27 cellular contexts compared by ENCODE assay signal in the genomic region with DNA sequence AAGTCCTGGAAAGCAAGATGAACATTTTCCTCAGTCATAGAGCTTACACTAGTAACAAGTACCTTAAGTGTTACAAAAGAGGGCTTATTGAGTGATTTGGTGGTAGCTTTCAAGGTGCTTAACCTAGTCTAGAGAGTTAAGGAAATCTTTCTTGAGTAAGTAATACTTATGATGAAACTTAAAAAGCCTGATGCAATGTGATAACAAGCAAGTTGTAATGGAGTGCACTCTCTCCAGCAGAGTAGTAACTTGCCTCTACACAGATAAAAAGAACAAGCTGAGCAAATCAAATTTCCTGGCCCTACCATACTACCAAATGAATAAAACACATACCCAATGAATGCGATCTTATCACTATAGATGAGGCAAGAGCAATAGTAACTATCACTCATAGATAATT.
"Had no signal": no experiment of that assay in that cellular context is flagged by ENCODE, and none has a peak within 500 bp of the region (broad histone marks: within the 10 kb centered on the region; RNA-seq: fewer than 3 reads in every experiment).

No MANE protein-coding gene starts in this region.

- H3K4me1 ChIP-seq: stomach, suprapubic skin, testis, thyroid gland, tibial artery, tibial nerve, transverse colon, upper lobe of left lung, uterus, vagina had no signal

- H3K4me3 Mint-ChIP-seq: stimulated activated effector memory CD8-positive, alpha-beta T cell treated with anti-CD3 and anti-CD28 coated beads, Interleukin-12 subunit alpha, Interleukin-12 subunit beta, amount 100 ng/mL, for 72 hours; stimulated activated memory B cell treated with anti-CD40 and anti-IgM and Interleukin-4, amounts not matched to agents 10 μg/mL and 1 μg/mL and 100 μg/mL, for 72 hours; stimulated activated naive B cell treated with anti-CD40 and anti-IgM and Interleukin-4, amounts not matched to agents 10 μg/mL and 1 μg/mL and 100 μg/mL, for 72 hours; stimulated activated naive CD8-positive, alpha-beta T cell treated with anti-CD3 and anti-CD28 coated beads, Interleukin-15, amount 100 ng/mL, for 72 hours; stimulated activated naive CD8-positive, alpha-beta T cell treated with anti-CD3 and anti-CD28 coated beads, Interleukin-15, Interleukin-2, amounts not matched to agents 100 ng/mL and 50 ng/mL, for 24 hours; type B pancreatic cell had no signal

- H3K36me3 ChIP-seq: stomach, suprapubic skin, thoracic aorta, thyroid gland, tibial artery, tibial nerve, transverse colon, upper lobe of left lung, uterus, vagina had no signal

- H3K9me3 ChIP-seq: testis, thyroid gland, transverse colon, uterus, vagina had no signal

- H3K27ac Mint-ChIP-seq: stimulated activated effector memory CD8-positive, alpha-beta T cell treated with anti-CD3 and anti-CD28 coated beads, Interleukin-12 subunit alpha, Interleukin-12 subunit beta, amount 100 ng/mL, for 72 hours; stimulated activated memory B cell treated with anti-CD40 and anti-IgM and Interleukin-4, amounts not matched to agents 10 μg/mL and 1 μg/mL and 100 μg/mL, for 72 hours; stimulated activated naive B cell treated with anti-CD40 and anti-IgM and Interleukin-4, amounts not matched to agents 10 μg/mL and 1 μg/mL and 100 μg/mL, for 72 hours; stimulated activated naive CD8-positive, alpha-beta T cell treated with anti-CD3 and anti-CD28 coated beads, Interleukin-15, amount 100 ng/mL, for 72 hours; stimulated activated naive CD8-positive, alpha-beta T cell treated with anti-CD3 and anti-CD28 coated beads, Interleukin-15, Interleukin-2, amounts not matched to agents 100 ng/mL and 50 ng/mL, for 24 hours; type B pancreatic cell had no signal

- H3K9me3 Mint-ChIP-seq: stimulated activated memory B cell treated with anti-CD40 and anti-IgM and Interleukin-4, amounts not matched to agents 10 μg/mL and 1 μg/mL and 100 μg/mL, for 72 hours; stimulated activated naive CD8-positive, alpha-beta T cell treated with anti-CD3 and anti-CD28 coated beads, Interleukin-15, Interleukin-2, amounts not matched to agents 100 ng/mL and 50 ng/mL, for 24 hours; type B pancreatic cell had no signal

- H3K36me3 Mint-ChIP-seq: stimulated activated effector memory CD8-positive, alpha-beta T cell treated with anti-CD3 and anti-CD28 coated beads, Interleukin-12 subunit alpha, Interleukin-12 subunit beta, amount 100 ng/mL, for 72 hours; stimulated activated memory B cell treated with anti-CD40 and anti-IgM and Interleukin-4, amounts not matched to agents 10 μg/mL and 1 μg/mL and 100 μg/mL, for 72 hours; stimulated activated naive B cell treated with anti-CD40 and anti-IgM and Interleukin-4, amounts not matched to agents 10 μg/mL and 1 μg/mL and 100 μg/mL, for 72 hours; type B pancreatic cell had no signal

- H3K27ac ChIP-seq: stomach, suprapubic skin, testis, thoracic aorta, thyroid gland, tibial artery, tibial nerve, transverse colon, upper lobe of left lung, uterus, vagina had no signal

- DNase-seq: stimulated activated CD4-positive, alpha-beta T cell treated with anti-CD3 and anti-CD28 coated beads, Interleukin-2, amount 100 ng/mL, for 48 hours; stimulated activated CD4-positive, alpha-beta T cell treated with anti-CD3 and anti-CD28 coated beads, Interleukin-4, amount 100 ng/mL, for 1 hour; stimulated activated CD4-positive, alpha-beta T cell treated with anti-CD3 and anti-CD28 coated beads, Interleukin-4, amount 100 ng/mL, for 24 hours; stimulated activated CD4-positive, alpha-beta T cell treated with anti-CD3 and anti-CD28 coated beads, Interleukin-4, amount 100 ng/mL, for 4 hours; stimulated activated CD8-positive, alpha-beta memory T cell treated with anti-CD3 and anti-CD28 coated beads, Interleukin-4, amount 100 ng/mL, for 48 hours; stimulated activated naive B cell treated with anti-CD40 and anti-IgM and Interleukin-4, amounts not matched to agents 10 μg/mL and 1 μg/mL and 100 μg/mL, for 72 hours; stimulated activated naive CD4-positive, alpha-beta T cell; stimulated activated naive CD4-positive, alpha-beta T cell treated with Interleukin-2 at 50 U/mL for 16 hours; stimulated activated naive CD8-positive, alpha-beta T cell treated with anti-CD3 and anti-CD28 coated beads, Interleukin-15, amount 100 ng/mL, for 72 hours; stimulated activated naive CD8-positive, alpha-beta T cell treated with anti-CD3 and anti-CD28 coated beads, Interleukin-15, Interleukin-2, amounts not matched to agents 100 U/mL and 50 U/mL, for 24 hours; stomach; substantia nigra; testis; thyroid gland; tibial artery; transverse colon; trophoblast cell; upper lobe of left lung; uterus had no signal

- H3K27me3 ChIP-seq: stomach, suprapubic skin, testis, thyroid gland, tibial artery, tibial nerve, transverse colon, upper lobe of left lung, uterus, vagina had no signal

- H3K4me1 Mint-ChIP-seq: stimulated activated effector memory CD8-positive, alpha-beta T cell treated with anti-CD3 and anti-CD28 coated beads, Interleukin-12 subunit alpha, Interleukin-12 subunit beta, amount 100 ng/mL, for 72 hours; stimulated activated memory B cell treated with anti-CD40 and anti-IgM and Interleukin-4, amounts not matched to agents 10 μg/mL and 1 μg/mL and 100 μg/mL, for 72 hours; stimulated activated naive B cell treated with anti-CD40 and anti-IgM and Interleukin-4, amounts not matched to agents 10 μg/mL and 1 μg/mL and 100 μg/mL, for 72 hours; stimulated activated naive CD8-positive, alpha-beta T cell treated with anti-CD3 and anti-CD28 coated beads, Interleukin-15, amount 100 ng/mL, for 72 hours had no signal

- H3K4me3 ChIP-seq: stomach, suprapubic skin, testis, thoracic aorta, thyroid gland, tibial artery, tibial nerve, transverse colon, upper lobe of left lung, uterus, vagina had no signal

- H3K27me3 Mint-ChIP-seq: stimulated activated memory B cell treated with anti-CD40 and anti-IgM and Interleukin-4, amounts not matched to agents 10 μg/mL and 1 μg/mL and 100 μg/mL, for 72 hours; stimulated activated naive B cell treated with anti-CD40 and anti-IgM and Interleukin-4, amounts not matched to agents 10 μg/mL and 1 μg/mL and 100 μg/mL, for 72 hours; stimulated activated naive CD8-positive, alpha-beta T cell treated with anti-CD3 and anti-CD28 coated beads, Interleukin-15, amount 100 ng/mL, for 72 hours; stimulated activated naive CD8-positive, alpha-beta T cell treated with anti-CD3 and anti-CD28 coated beads, Interleukin-15, Interleukin-2, amounts not matched to agents 100 ng/mL and 50 ng/mL, for 24 hours; type B pancreatic cell had no signal

- ATAC-seq: stimulated activated effector memory CD8-positive, alpha-beta T cell treated with anti-CD3 and anti-CD28 coated beads, Interleukin-12 subunit alpha, Interleukin-12 subunit beta, amount 100 ng/mL, for 72 hours; stimulated activated memory B cell treated with anti-CD40 and anti-IgM and Interleukin-4, amounts not matched to agents 10 μg/mL and 1 μg/mL and 100 μg/mL, for 72 hours; stimulated activated naive B cell treated with anti-CD40 and anti-IgM and Interleukin-4, amounts not matched to agents 10 μg/mL and 1 μg/mL and 100 μg/mL, for 72 hours; stimulated activated naive CD8-positive, alpha-beta T cell treated with anti-CD3 and anti-CD28 coated beads, Interleukin-15, amount 100 ng/mL, for 72 hours; stimulated activated naive CD8-positive, alpha-beta T cell treated with anti-CD3 and anti-CD28 coated beads, Interleukin-15, Interleukin-2, amounts not matched to agents 100 U/mL and 50 U/mL, for 24 hours had no signal
